8 cellular contexts compared by ENCODE assay signal in the genomic region with DNA sequence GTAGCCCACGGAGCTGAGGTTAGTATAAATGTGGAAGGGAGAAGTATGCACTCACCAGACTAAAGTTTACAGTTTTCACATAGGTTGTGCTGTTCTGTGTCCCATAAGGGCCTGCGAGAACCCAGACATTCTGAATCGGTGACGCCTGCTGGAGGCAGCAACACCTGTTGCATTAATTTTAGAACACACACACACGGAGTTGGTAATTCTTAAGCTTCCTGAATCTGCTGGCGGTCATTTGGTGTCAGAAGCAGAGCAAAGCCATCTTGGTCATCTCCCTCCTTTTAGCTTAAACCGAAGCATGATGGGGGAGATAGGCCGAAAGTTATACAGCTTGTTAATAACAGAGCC. TPM values are rescaled to one million over a fixed set of nuclear protein-coding genes. Genes with fewer than 3 reads are reported as not detected.
DNase-seq lines count a peak whose midpoint lies in the region; ATAC-seq and TF ChIP-seq lines count a peak whose summit lies in the region.

No MANE protein-coding gene starts in this region.

- H3K27ac Mint-ChIP-seq in nephron, result peak overlapping the region; percentile 93 to 99 (median 98)

- no peaks in the 10 kb centered on the region for H3K27me3 ChIP-seq in SK-N-SH (ENCODE audit: insufficient read depth)

- H3K9me3 Mint-ChIP-seq in nephron, result no peaks in the 10 kb centered on the region

- H3K27ac ChIP-seq in SK-N-SH (ENCODE audit: low read depth in 2 of 2, low read length in 1 of 2), result peak overlapping the region; percentile 67 to 79; a peak in 3 of 4 replicates

- H3K9me3 ChIP-seq in SK-N-SH, result no peaks in the 10 kb centered on the region

- H3K27me3 Mint-ChIP-seq in nephron (ENCODE audit: low read depth), result peaks cover 3% of the 10 kb centered on the region

- POLR2A ChIA-PET in SK-N-SH (lab: Yijun Ruan, JAX), result interaction anchor here (0.8 to 3.5 kb wide), 13 partner anchors 8 to 211 kb away, joined by 3 to 35 read pairs (median 4); a partner anchor contains a TSS

- H3K36me3 Mint-ChIP-seq in nephron (ENCODE audit: low read depth), result peaks cover 25% of the 10 kb centered on the region

- TF ChIP-seq RAD21 in SK-N-SH (IDR thresholded peaks at IDR 0.05; ENCODE audit: low read length), result no peak

- peak overlapping the region; percentile 95 to 99 (median 97) for H3K4me3 Mint-ChIP-seq in nephron

- H2AFZ ChIP-seq in SK-N-SH (ENCODE audit: low read depth), result peak overlapping the region; percentile 92

- peaks cover 13% of the 10 kb centered on the region for H4K20me1 ChIP-seq in SK-N-SH (ENCODE audit: insufficient read depth)

- CTCF ChIA-PET in SK-N-SH (lab: Yijun Ruan, JAX), result interaction anchor here (1.0 to 3.4 kb wide), 3 partner anchors 210 to 249 kb away, joined by 3 to 17 read pairs (median 5); a partner anchor contains a TSS

- H3F3A ChIP-seq in SK-N-SH (replicated peaks; ENCODE audit: insufficient read depth), result peaks cover 8% of the 10 kb centered on the region

- H3K79me2 ChIP-seq in SK-N-SH (ENCODE audit: insufficient read depth), result peaks cover 55% of the 10 kb centered on the region

- H3K4me1 Mint-ChIP-seq in nephron, result peaks cover 46% of the 10 kb centered on the region

- TF ChIP-seq EP300 in SK-N-SH (IDR thresholded peaks at IDR 0.05; ENCODE audit: borderline replicate concordance in 1 of 2, low read depth in 1 of 2, low read length in 1 of 2), result no peak

- ATAC-seq in GM18517 (IDR thresholded peaks at IDR 0.05; ENCODE audit: unreplicated experiment) (peak; percentile 22), HG02973 (IDR thresholded peaks at IDR 0.05; ENCODE audit: unreplicated experiment) (peak; percentile 33)

- H3K4me3 ChIP-seq in SK-N-SH (ENCODE audit: low read depth in 2 of 2, low read length in 1 of 2) (peak overlapping the region; percentile 83 to 84), epithelial cell of proximal tubule (ENCODE audit: low read depth, low read length) (peak overlapping the region; percentile 69)

- peaks cover 26 to 28% of the 10 kb centered on the region in 2 experiments for H3K36me3 ChIP-seq in SK-N-SH (replicated peaks in 1 of 2; ENCODE audit: control insufficient read depth in 1 of 2, insufficient read depth in 2 of 2, low read length in 1 of 2)

- H3K9me2 ChIP-seq in SK-N-SH, result no peaks in the 10 kb centered on the region

- peaks cover 3 to 6% of the 10 kb centered on the region in 2 experiments; a peak in 2 of 4 replicates for H3K4me1 ChIP-seq in SK-N-SH (ENCODE audit: control insufficient read depth in 1 of 2, insufficient read depth in 2 of 2, low read depth in 1 of 2, low read length in 1 of 2)

- peak overlapping the region; percentile 80 for H3K9ac ChIP-seq in SK-N-SH

- TF ChIP-seq CTCF in SK-N-SH (IDR thresholded peaks at IDR 0.05), result 0 out of 2 replicates have a peak, but pooled peaks have one; percentile 13
- peak; percentile 22 for TF ChIP-seq CTCF in epithelial cell of proximal tubule (conservative IDR thresholded peaks at IDR 0.05; ENCODE audit: low read depth, low read length)
- TF ChIP-seq CTCF in nephron (IDR thresholded peaks at IDR 0.05; ENCODE audit: unreplicated experiment in 3 of 3), result no peak

- peak overlapping the region; percentile 88 for H3K4me2 ChIP-seq in SK-N-SH

- 2% methylated on average over 8 of the region's 8 CpGs for WGBS in SK-N-SH (ENCODE audit: low lambda C conversion rate)

- peak; percentile 5 for DNase-seq in A172 (ENCODE audit: low spot score)
- peak; percentile 27 for DNase-seq in SK-N-SH
- DNase-seq in epithelial cell of proximal tubule (ENCODE audit: low read depth), result no peak
- no peak for DNase-seq in mucosa of gallbladder (ENCODE audit: low spot score)
- no peak for DNase-seq in GDM1 (lab: John Stamatoyannopoulos, UW)

TF ChIP-seq in SK-N-SH, 30 proteins besides CTCF, POLR2A, EP300 and RAD21:
- TF ChIP-seq FOSL2 (IDR thresholded peaks at IDR 0.05; ENCODE audit: borderline replicate concordance, low read depth) (no peak), TEAD4 (IDR thresholded peaks at IDR 0.05; ENCODE audit: borderline replicate concordance, insufficient read depth) (no peak), SMC3 (IDR thresholded peaks at IDR 0.05; ENCODE audit: low read depth, low read length) (no peak), GATA2 (CRISPR knock-in tag; IDR thresholded peaks at IDR 0.05) (no peak), RCOR1 (IDR thresholded peaks at IDR 0.05; ENCODE audit: low read length) (no peak)
- TF ChIP-seq, protein P1, sequence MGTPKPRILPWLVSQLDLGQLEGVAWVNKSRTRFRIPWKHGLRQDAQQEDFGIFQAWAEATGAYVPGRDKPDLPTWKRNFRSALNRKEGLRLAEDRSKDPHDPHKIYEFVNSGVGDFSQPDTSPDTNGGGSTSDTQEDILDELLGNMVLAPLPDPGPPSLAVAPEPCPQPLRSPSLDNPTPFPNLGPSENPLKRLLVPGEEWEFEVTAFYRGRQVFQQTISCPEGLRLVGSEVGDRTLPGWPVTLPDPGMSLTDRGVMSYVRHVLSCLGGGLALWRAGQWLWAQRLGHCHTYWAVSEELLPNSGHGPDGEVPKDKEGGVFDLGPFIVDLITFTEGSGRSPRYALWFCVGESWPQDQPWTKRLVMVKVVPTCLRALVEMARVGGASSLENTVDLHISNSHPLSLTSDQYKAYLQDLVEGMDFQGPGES (IDR thresholded peaks at IDR 0.05; ENCODE audit: low read depth, low read length), result no peak
- TF ChIP-seq, protein P2, sequence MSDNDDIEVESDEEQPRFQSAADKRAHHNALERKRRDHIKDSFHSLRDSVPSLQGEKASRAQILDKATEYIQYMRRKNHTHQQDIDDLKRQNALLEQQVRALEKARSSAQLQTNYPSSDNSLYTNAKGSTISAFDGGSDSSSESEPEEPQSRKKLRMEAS (IDR thresholded peaks at IDR 0.05; ENCODE audit: low read depth), result no peak
TF ChIP-seq in SK-N-SH: peak in this region for 0.

RNA-seq across cellular contexts. Expression of a gene that starts 41.1 kb away (rescaled TPM):
- total RNA-seq in A172 (2014; rRNA removed; shearing (Covaris generic)), result 0.09 and 0.29 TPM in 2 replicates
- polyA plus RNA-seq in SK-N-SH (2012; rRNA removed), result 0.77 and 1.8 TPM in 2 replicates
- 1.7 and 2.0 TPM in 2 replicates for polyA plus RNA-seq in SK-N-SH (2012; cell fraction: cytosol; rRNA removed)
- 8.2 and 12.4 TPM in 2 replicates for polyA plus RNA-seq in SK-N-SH (2012; cell fraction: nucleus; rRNA removed)
- under 0.01 and 0.07 TPM in 2 replicates for total RNA-seq in epithelial cell of proximal tubule
- total RNA-seq in mucosa of gallbladder, result 0.69 TPM

RNA-seq across cellular contexts. Expression of a gene that starts 55.1 kb away (rescaled TPM):
- not detected in 2 replicates for total RNA-seq in A172 (2014; rRNA removed; shearing (Covaris generic))
- polyA plus RNA-seq in SK-N-SH (2012; rRNA removed), result not detected in 2 replicates
- not detected in 2 replicates for polyA plus RNA-seq in SK-N-SH (2012; cell fraction: cytosol; rRNA removed)
- polyA plus RNA-seq in SK-N-SH (2012; cell fraction: nucleus; rRNA removed), result not detected in 2 replicates
- total RNA-seq in epithelial cell of proximal tubule (not detected in 2 replicates), mucosa of gallbladder (0.09 TPM)

RNA-seq across cellular contexts. Expression of a gene that starts 58.6 kb away (rescaled TPM):
- total RNA-seq in A172 (2014; rRNA removed; shearing (Covaris generic)), result 4.7 and 6.3 TPM in 2 replicates
- 1.9 and 2.3 TPM in 2 replicates for polyA plus RNA-seq in SK-N-SH (2012; rRNA removed)
- 2.3 and 2.4 TPM in 2 replicates for polyA plus RNA-seq in SK-N-SH (2012; cell fraction: cytosol; rRNA removed)
- polyA plus RNA-seq in SK-N-SH (2012; cell fraction: nucleus; rRNA removed), result 2.7 and 4.0 TPM in 2 replicates
- total RNA-seq in epithelial cell of proximal tubule (6.0 TPM in 2 replicates), mucosa of gallbladder (10.0 TPM)

Comparison
In these comparisons a context has a peak if more than half of its experiments do, and no peak if none do; other contexts are left out.
1. DNase-seq: peak in A172 (single experiment) and SK-N-SH (single experiment); none in epithelial cell of proximal tubule (single experiment), mucosa of gallbladder (single experiment) and GDM1 (single experiment).
2. CTCF ChIP-seq: peak in SK-N-SH (single experiment) and epithelial cell of proximal tubule (single experiment); none in nephron (0 of 3).